Comparison of ENCODE assay signal across 1 cellular context in genomic region chr7:101418694-101419093, GRCh38.
TF ChIP-seq lines count a peak whose summit lies in the region.

No MANE protein-coding gene starts in this region.

TF ChIP-seq in H1, 55 proteins besides CTCF, POLR2A, EP300 and RAD21:
- TF ChIP-seq USF2 (IDR thresholded peaks at IDR 0.05; ENCODE audit: low read length) (peak; percentile 47), E2F6 (IDR thresholded peaks at IDR 0.05) (no peak), RXRA (IDR thresholded peaks at IDR 0.05; ENCODE audit: insufficient read depth, low read depth, low read length) (no peak), POLR2AphosphoS5 (IDR thresholded peaks at IDR 0.05; ENCODE audit: low read depth, low read length) (no peak), RBBP5 (IDR thresholded peaks at IDR 0.05; ENCODE audit: borderline replicate concordance, low read depth, low read length) (no peak), TAF1 (IDR thresholded peaks at IDR 0.05; ENCODE audit: low read depth, low read length) (no peak)
